ENCODE assay signal across 14 cellular contexts in the genomic region with DNA sequence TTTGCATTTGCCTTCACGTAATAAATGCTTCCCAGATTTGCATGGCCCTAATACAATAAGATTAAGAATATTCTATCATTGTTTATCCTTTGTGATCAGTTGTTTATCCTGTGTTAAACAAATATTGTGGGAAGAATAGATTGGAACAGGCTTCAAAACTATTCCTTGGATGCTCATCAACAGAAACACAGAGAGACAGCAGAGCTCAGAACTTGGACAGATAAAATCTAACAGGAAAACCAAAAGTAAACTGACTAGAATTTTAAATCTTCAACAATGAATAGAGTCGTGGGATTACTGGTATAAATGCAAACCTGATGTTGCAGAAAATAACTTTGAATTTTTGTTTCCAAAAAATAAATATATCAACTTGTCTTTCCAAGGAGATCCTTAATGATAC.
DNase-seq lines count a peak whose midpoint lies in the region; ATAC-seq and TF ChIP-seq lines count a peak whose summit lies in the region.
"Had no signal": no experiment of that assay in that cellular context is flagged by ENCODE, and none has a peak within 500 bp of the region (broad histone marks: within the 10 kb centered on the region; RNA-seq: fewer than 3 reads in every experiment).

No MANE protein-coding gene starts in this region.

- H4K20me1 ChIP-seq in DND-41 (ENCODE audit: insufficient read depth, low read length): no peaks in the 10 kb centered on the region

- H3K4me2 ChIP-seq in DND-41 (ENCODE audit: insufficient read depth, low read length): peak overlapping the region; percentile 10; the same call in 1 of the 2 replicates
- H3K4me2 ChIP-seq: A549 had no signal

- H2AFZ ChIP-seq in DND-41 (ENCODE audit: low read depth, low read length): no peak overlapping the region

- no peak overlapping the region for H3K4me3 ChIP-seq in DND-41 (ENCODE audit: low read depth in 1 of 2, low read length in 2 of 2)
- H3K4me3 ChIP-seq in foreskin fibroblast (ENCODE audit: low read depth in 1 of 2, low read length in 2 of 2): no peak overlapping the region
- H3K4me3 ChIP-seq: A549, GM12878 had no signal

- DNase-seq in DND-41: no peak
- DNase-seq in fibroblast of peridontal ligament (ENCODE audit: extremely low read depth): peak; percentile 42
- no peak for DNase-seq in stimulated activated CD4-positive, alpha-beta T cell treated with anti-CD3 and anti-CD28 coated beads, Interleukin-4, amount 100 ng/mL, for 24 hours
- no peak for DNase-seq in iPS-NIHi7 (ENCODE audit: extremely low spot score)
- no peak for DNase-seq in foreskin fibroblast
- no peak for DNase-seq in NCI-H1930 (lab: John Stamatoyannopoulos, UW)
- DNase-seq: CD8-positive, alpha-beta T cell; COR-L47; IMR-90 had no signal

- H3K4me1 ChIP-seq in DND-41 (ENCODE audit: insufficient read depth, low read length): peaks cover 30% of the 10 kb centered on the region

- no peaks in the 10 kb centered on the region for H3K9me3 ChIP-seq in DND-41 (ENCODE audit: insufficient read depth, low read length, severe bottlenecking)
- H3K9me3 ChIP-seq in KOPT-K1 (ENCODE audit: insufficient read depth, low read length, poor library complexity, severe bottlenecking): peaks cover 15% of the 10 kb centered on the region
- H3K9me3 ChIP-seq: A549 had no signal

- no peak overlapping the region for H3K9ac ChIP-seq in DND-41 (ENCODE audit: low read depth, low read length)

- no peaks in the 10 kb centered on the region for H3K79me2 ChIP-seq in DND-41 (ENCODE audit: insufficient read depth, low read length)

- H3K27ac ChIP-seq in DND-41 (ENCODE audit: low read length) (peak overlapping the region; percentile 17; the same call in 1 of the 2 replicates), KOPT-K1 (ENCODE audit: low read depth, low read length, poor library complexity, severe bottlenecking) (peak overlapping the region; percentile 57), VCaP (peak overlapping the region; percentile 33)
- H3K27ac ChIP-seq: A549 had no signal

- no peaks in the 10 kb centered on the region for H3K36me3 ChIP-seq in DND-41 (ENCODE audit: insufficient read depth, low read length)
- H3K36me3 ChIP-seq in KOPT-K1 (ENCODE audit: insufficient read depth, low read length): no peaks in the 10 kb centered on the region

- no peaks in the 10 kb centered on the region for H3K27me3 ChIP-seq in DND-41 (ENCODE audit: insufficient read depth, low read length, poor library complexity)

- no peak for TF ChIP-seq CTCF in DND-41 (IDR thresholded peaks at IDR 0.05; ENCODE audit: borderline replicate concordance, extremely low read depth, low read length, poor library complexity, severe bottlenecking)
- no peak for TF ChIP-seq CTCF in VCaP (conservative IDR thresholded peaks at IDR 0.05)
- TF ChIP-seq CTCF in foreskin fibroblast (IDR thresholded peaks at IDR 0.05; ENCODE audit: low read depth, low read length): no peak

- peak; percentile 58; the same call in 2 of the 3 replicates for ATAC-seq in DND-41 (ENCODE audit: insufficient read depth, low read depth)
- ATAC-seq: A549; CD8-positive, alpha-beta T cell; GM12878; HCT116 had no signal
